In the genomic region with DNA sequence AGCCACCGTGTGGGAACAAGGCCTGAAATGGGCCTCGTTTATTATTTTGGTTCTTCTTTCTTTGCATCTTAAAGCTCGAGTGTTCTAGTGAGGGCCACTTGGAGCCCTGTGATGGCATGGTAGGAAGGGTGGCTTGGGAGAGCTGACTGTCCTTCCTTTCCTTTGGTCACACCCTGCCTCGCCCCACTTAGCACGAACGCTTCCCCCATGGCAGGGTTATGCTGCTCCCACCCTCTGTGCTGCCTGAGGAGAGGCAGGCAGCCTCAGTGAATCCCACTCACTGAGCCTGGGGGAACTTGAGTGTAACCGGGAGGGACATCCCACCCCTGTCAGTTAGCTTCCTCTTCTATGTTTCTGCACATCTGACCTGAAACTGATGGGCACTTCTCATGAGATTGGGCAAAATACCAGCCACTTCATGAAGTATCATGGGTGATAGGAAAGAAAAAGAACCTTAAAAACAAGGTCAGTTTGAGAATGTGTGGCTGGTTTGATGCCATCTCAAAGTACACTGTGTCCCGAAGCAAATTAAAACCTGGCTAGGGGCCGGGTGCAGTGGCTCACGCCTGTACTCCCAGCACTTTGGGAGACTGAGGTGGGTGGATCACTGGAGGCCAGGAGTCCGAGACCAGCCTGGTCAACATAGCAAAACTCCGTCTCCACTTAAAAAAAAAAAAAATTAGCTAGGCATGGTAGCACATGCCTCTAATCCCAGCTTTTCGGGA, we compare ENCODE assay signal across 32 cellular contexts. TPM values are rescaled to one million over a fixed set of nuclear protein-coding genes. Genes with fewer than 3 reads are reported as not detected.
A peak's percentile ranks its signal among the peaks of the same experiment; 100 is the strongest.
DNase-seq lines count a peak whose midpoint lies in the region; ATAC-seq and TF ChIP-seq lines count a peak whose summit lies in the region.
"Had no signal": no experiment of that assay in that cellular context is flagged by ENCODE, and none has a peak within 500 bp of the region (broad histone marks: within the 10 kb centered on the region; RNA-seq: fewer than 3 reads in every experiment).

No MANE protein-coding gene starts in this region.

- DNase-seq in natural killer cell (no peak), chondrocyte (ENCODE audit: low spot score) (peak; percentile 54), nephron progenitor cell (no peak), cerebellar nuclear complex (lab: John Stamatoyannopoulos, UW) (no peak), SJCRH30 (no peak)
- DNase-seq in natural killer cell treated with Interleukin-12 subunit alpha and Interleukin-12 subunit beta and Interleukin-15 and Interleukin-18, amount 100 ng/mL, for 72 hours (ENCODE audit: low spot score) = no peak
- no peak for DNase-seq in effector CD8-positive, alpha-beta T cell (lab: John Stamatoyannopoulos, UW)
- DNase-seq: activated gamma-delta T cell treated with Interleukin-2 at 50 U/mL for 16 hours; activated naive CD8-positive, alpha-beta T cell treated with anti-CD3 and anti-CD28 coated beads, Interleukin-2, amount 10 ng/mL, durations not matched to agents 7 days and 5 days; activated T-cell treated with anti-CD3 and anti-CD28 coated beads, Interleukin-2, amount 50 U/mL, for 24 hours; aorta; DMS79 treated with DMSO at 0.1 percent for 48 hours; foreskin fibroblast; GDM1; HCEC 1CT; head of caudate nucleus; Karpas-422; lower lobe of right lung; naive thymus-derived CD8-positive, alpha-beta T cell; NCI-H146; NCI-H2107; SHP77; stimulated activated CD4-positive, alpha-beta T cell treated with anti-CD3 and anti-CD28 coated beads, Interleukin-1b, Interleukin-23, amount 100 ng/mL, for 48 hours; stimulated activated naive CD8-positive, alpha-beta T cell treated with anti-CD3 and anti-CD28 coated beads, Interleukin-15, amount 100 ng/mL, for 72 hours had no signal

- H3K4me3 Mint-ChIP-seq in natural killer cell (peak overlapping the region; percentile 77), chondrocyte (ENCODE audit: unreplicated experiment) (no peak overlapping the region), nephron progenitor cell (peak overlapping the region; percentile 32)
- H3K4me3 Mint-ChIP-seq in natural killer cell treated with Interleukin-12 subunit alpha and Interleukin-12 subunit beta and Interleukin-15 and Interleukin-18, amount 100 ng/mL, for 72 hours = no peak overlapping the region
- H3K4me3 Mint-ChIP-seq: activated naive CD8-positive, alpha-beta T cell treated with anti-CD3 and anti-CD28 coated beads, Interleukin-2, amount 10 ng/mL, durations not matched to agents 7 days and 5 days; activated T-cell treated with anti-CD3 and anti-CD28 coated beads, Interleukin-2, amount 50 U/mL, for 24 hours; stimulated activated naive CD8-positive, alpha-beta T cell treated with anti-CD3 and anti-CD28 coated beads, Interleukin-15, amount 100 ng/mL, for 72 hours; WTC11 had no signal

- intact Hi-C loops in natural killer cell (cut with micrococcal nuclease) = no loop called here

- H3K9me3 Mint-ChIP-seq in natural killer cell (peaks cover 0 to 2% of the 10 kb centered on the region in 2 donors), chondrocyte (ENCODE audit: low read depth) (peaks cover 8% of the 10 kb centered on the region), nephron progenitor cell (peaks cover 68% of the 10 kb centered on the region)
- no peaks in the 10 kb centered on the region for H3K9me3 Mint-ChIP-seq in natural killer cell treated with Interleukin-12 subunit alpha and Interleukin-12 subunit beta and Interleukin-15 and Interleukin-18, amount 100 ng/mL, for 72 hours
- H3K9me3 Mint-ChIP-seq: activated naive CD8-positive, alpha-beta T cell treated with anti-CD3 and anti-CD28 coated beads, Interleukin-2, amount 10 ng/mL, durations not matched to agents 7 days and 5 days; activated T-cell treated with anti-CD3 and anti-CD28 coated beads, Interleukin-2, amount 50 U/mL, for 24 hours; naive thymus-derived CD8-positive, alpha-beta T cell; stimulated activated naive CD8-positive, alpha-beta T cell treated with anti-CD3 and anti-CD28 coated beads, Interleukin-15, amount 100 ng/mL, for 72 hours; WTC11 had no signal

- H3K27ac ChIP-seq in SJCRH30 = no peak overlapping the region
- H3K27ac ChIP-seq: BLaER1, esophagus muscularis mucosa, lower lobe of right lung, thyroid gland, vagina had no signal

- H3K4me3 ChIP-seq in SJCRH30 = no peak overlapping the region
- H3K4me3 ChIP-seq: BLaER1, esophagus muscularis mucosa, lower lobe of right lung, smooth muscle cell, thyroid gland, vagina had no signal

- ATAC-seq in natural killer cell = no peak
- ATAC-seq in natural killer cell treated with Interleukin-12 subunit alpha and Interleukin-12 subunit beta and Interleukin-15 and Interleukin-18, amount 100 ng/mL, for 72 hours = no peak
- ATAC-seq in GM18498 (IDR thresholded peaks at IDR 0.05; ENCODE audit: unreplicated experiment) = no peak
- ATAC-seq: lower lobe of right lung; naive thymus-derived CD8-positive, alpha-beta T cell; stimulated activated naive CD8-positive, alpha-beta T cell treated with anti-CD3 and anti-CD28 coated beads, Interleukin-15, amount 100 ng/mL, for 72 hours; WTC11 had no signal

- H3K27me3 Mint-ChIP-seq in natural killer cell (ENCODE audit: low read depth in 2 of 2) (no peaks in the 10 kb centered on the region), chondrocyte (ENCODE audit: low read depth) (peaks cover 2% of the 10 kb centered on the region), nephron progenitor cell (ENCODE audit: low read depth, poor library complexity) (no peaks in the 10 kb centered on the region)
- peaks cover 0 to 8% of the 10 kb centered on the region in 2 donors for H3K27me3 Mint-ChIP-seq in natural killer cell treated with Interleukin-12 subunit alpha and Interleukin-12 subunit beta and Interleukin-15 and Interleukin-18, amount 100 ng/mL, for 72 hours
- H3K27me3 Mint-ChIP-seq: activated naive CD8-positive, alpha-beta T cell treated with anti-CD3 and anti-CD28 coated beads, Interleukin-2, amount 10 ng/mL, durations not matched to agents 7 days and 5 days; naive thymus-derived CD8-positive, alpha-beta T cell; stimulated activated naive CD8-positive, alpha-beta T cell treated with anti-CD3 and anti-CD28 coated beads, Interleukin-15, amount 100 ng/mL, for 72 hours had no signal

- TF ChIP-seq CTCF in natural killer cell (IDR thresholded peaks at IDR 0.05) = no peak
- no peak for TF ChIP-seq CTCF in chondrocyte (IDR thresholded peaks at IDR 0.05)
- TF ChIP-seq CTCF in nephron progenitor cell (IDR thresholded peaks at IDR 0.05) = no peak

- H3K27ac Mint-ChIP-seq in natural killer cell = peak overlapping the region; percentile 77 to 78
- peak overlapping the region in 1 of 2 donors; percentile 76 for H3K27ac Mint-ChIP-seq in natural killer cell treated with Interleukin-12 subunit alpha and Interleukin-12 subunit beta and Interleukin-15 and Interleukin-18, amount 100 ng/mL, for 72 hours
- H3K27ac Mint-ChIP-seq in chondrocyte (ENCODE audit: unreplicated experiment) = no peak overlapping the region
- no peak overlapping the region for H3K27ac Mint-ChIP-seq in nephron progenitor cell
- H3K27ac Mint-ChIP-seq: activated naive CD8-positive, alpha-beta T cell treated with anti-CD3 and anti-CD28 coated beads, Interleukin-2, amount 10 ng/mL, durations not matched to agents 7 days and 5 days; activated T-cell treated with anti-CD3 and anti-CD28 coated beads, Interleukin-2, amount 50 U/mL, for 24 hours; WTC11 had no signal

- no peaks in the 10 kb centered on the region for H3K36me3 Mint-ChIP-seq in natural killer cell
- H3K36me3 Mint-ChIP-seq in natural killer cell treated with Interleukin-12 subunit alpha and Interleukin-12 subunit beta and Interleukin-15 and Interleukin-18, amount 100 ng/mL, for 72 hours = no peaks in the 10 kb centered on the region
- H3K36me3 Mint-ChIP-seq in chondrocyte (ENCODE audit: low read depth) = peaks cover 2% of the 10 kb centered on the region
- no peaks in the 10 kb centered on the region for H3K36me3 Mint-ChIP-seq in nephron progenitor cell (ENCODE audit: low read depth)
- H3K36me3 Mint-ChIP-seq: activated naive CD8-positive, alpha-beta T cell treated with anti-CD3 and anti-CD28 coated beads, Interleukin-2, amount 10 ng/mL, durations not matched to agents 7 days and 5 days; naive thymus-derived CD8-positive, alpha-beta T cell; WTC11 had no signal

- H3K36me3 ChIP-seq in SJCRH30 = no peaks in the 10 kb centered on the region
- H3K36me3 ChIP-seq: BLaER1, esophagus muscularis mucosa, lower lobe of right lung, thyroid gland, vagina had no signal

- no peaks in the 10 kb centered on the region for H3K27me3 ChIP-seq in SJCRH30
- H3K27me3 ChIP-seq: thyroid gland, vagina had no signal

- no peaks in the 10 kb centered on the region for H3K4me1 ChIP-seq in SJCRH30
- H3K4me1 ChIP-seq: lower lobe of right lung, thyroid gland, vagina had no signal

- no peaks in the 10 kb centered on the region for H3K9me3 ChIP-seq in SJCRH30 (replicated peaks)
- H3K9me3 ChIP-seq: BLaER1, esophagus muscularis mucosa, lower lobe of right lung, thyroid gland, vagina had no signal

- H3K4me1 Mint-ChIP-seq in natural killer cell (peaks cover 23 to 33% of the 10 kb centered on the region in 2 donors), chondrocyte (ENCODE audit: low read depth) (no peaks in the 10 kb centered on the region), nephron progenitor cell (peaks cover 48% of the 10 kb centered on the region)
- H3K4me1 Mint-ChIP-seq in natural killer cell treated with Interleukin-12 subunit alpha and Interleukin-12 subunit beta and Interleukin-15 and Interleukin-18, amount 100 ng/mL, for 72 hours (ENCODE audit: low read depth in 2 of 2) = peaks cover 14 to 22% of the 10 kb centered on the region in 2 donors

RNA-seq across cellular contexts. Expression of gene TKTL1, which starts 10.0 kb away (rescaled TPM):
- 10 to 100 TPM; 17.1 to 42.8 (median 28.8) TPM for total RNA-seq in natural killer cell
- 1 to 10 TPM; 3.0 to 4.1 TPM for total RNA-seq in natural killer cell treated with Interleukin-12 subunit alpha and Interleukin-12 subunit beta and Interleukin-15 and Interleukin-18, amount 100 ng/mL, for 72 hours
- total RNA-seq in chondrocyte = not detected in 3 replicates
- 1.1 TPM in 1 of 2 replicates, not detected in the other for total RNA-seq in SJCRH30 (2014; rRNA removed; shearing (Covaris generic))
- total RNA-seq: esophagus muscularis mucosa, kidney epithelial cell, lower lobe of right lung, smooth muscle cell, vagina had no signal

RNA-seq across cellular contexts. Expression of gene TEX28, which starts 10.7 kb away (rescaled TPM):
- total RNA-seq in natural killer cell (under 1 TPM in 1 of 3 donors, not detected in 2; 0.61 TPM), chondrocyte (not detected in 3 replicates)
- not detected for total RNA-seq in natural killer cell treated with Interleukin-12 subunit alpha and Interleukin-12 subunit beta and Interleukin-15 and Interleukin-18, amount 100 ng/mL, for 72 hours
- total RNA-seq in SJCRH30 (2014; rRNA removed; shearing (Covaris generic)) = not detected in 2 replicates
- total RNA-seq: activated naive CD8-positive, alpha-beta T cell treated with anti-CD3 and anti-CD28 coated beads, Interleukin-2, amount 10 ng/mL, durations not matched to agents 7 days and 5 days; aorta; esophagus muscularis mucosa; kidney epithelial cell; lower lobe of right lung; naive thymus-derived CD8-positive, alpha-beta T cell; smooth muscle cell; thyroid gland; vagina; WTC11 had no signal

RNA-seq across cellular contexts. Expression of gene OPN1MW3, which starts 48.3 kb away (rescaled TPM):
- total RNA-seq in natural killer cell (not detected), chondrocyte (not detected in 3 replicates)
- total RNA-seq in natural killer cell treated with Interleukin-12 subunit alpha and Interleukin-12 subunit beta and Interleukin-15 and Interleukin-18, amount 100 ng/mL, for 72 hours = not detected
- not detected in 2 replicates for total RNA-seq in SJCRH30 (2014; rRNA removed; shearing (Covaris generic))
- total RNA-seq: activated naive CD8-positive, alpha-beta T cell treated with anti-CD3 and anti-CD28 coated beads, Interleukin-2, amount 10 ng/mL, durations not matched to agents 7 days and 5 days; aorta; esophagus muscularis mucosa; kidney epithelial cell; lower lobe of right lung; naive thymus-derived CD8-positive, alpha-beta T cell; smooth muscle cell; thyroid gland; vagina; WTC11 had no signal

Comparison
In these comparisons a context has a peak if more than half of its experiments do, and no peak if none do; other contexts are left out.
1. H3K4me3 Mint-ChIP-seq: peak in natural killer cell (single experiment) and nephron progenitor cell (single experiment); none in natural killer cell treated with Interleukin-12 subunit alpha and Interleukin-12 subunit beta and Interleukin-15 and Interleukin-18, amount 100 ng/mL, for 72 hours (single experiment) and chondrocyte (single experiment).
2. H3K27ac Mint-ChIP-seq: peak in natural killer cell (2 of 2); none in chondrocyte (single experiment) and nephron progenitor cell (single experiment).